Comparison of ENCODE assay signal across 23 cellular contexts in the genomic region with DNA sequence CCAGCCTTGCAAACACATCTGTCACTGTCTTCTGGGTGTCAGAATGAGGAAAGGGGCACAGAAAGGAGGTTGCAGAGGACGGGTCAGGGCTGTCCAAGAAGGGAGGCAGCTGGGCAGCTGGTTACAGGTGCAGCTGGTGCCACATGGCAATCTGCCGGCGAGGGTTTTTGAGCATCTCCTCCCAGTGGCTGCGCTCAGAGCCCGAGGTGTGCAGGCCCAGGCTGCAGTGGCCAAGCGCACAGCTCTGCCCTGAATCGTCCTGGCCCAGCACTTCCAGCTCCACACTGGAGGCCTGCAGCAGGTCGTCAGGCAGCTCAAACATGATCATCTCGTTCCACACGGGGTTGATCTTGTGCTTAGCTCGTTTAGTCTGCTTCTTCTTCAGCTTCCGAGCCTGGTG. TPM values are rescaled to one million over a fixed set of nuclear protein-coding genes. Genes with fewer than 3 reads are reported as not detected.
"Had no signal": no experiment of that assay in that cellular context is flagged by ENCODE, and none has a peak within 500 bp of the region (broad histone marks: within the 10 kb centered on the region; RNA-seq: fewer than 3 reads in every experiment).

No MANE protein-coding gene starts in this region.

- H3K27ac ChIP-seq: HL-60, RWPE1 had no signal

- DNase-seq: KBM-7; MG63; NCI-H1092; NCI-H1105 treated with DMSO at 0.1 percent for 48 hours; NCI-H1417 treated with DMSO at 0.1 percent for 48 hours; NCI-H146; NCI-H1694 treated with DMSO at 0.1 percent for 48 hours; NCI-H1930; NCI-H2081; NCI-H2107; NCI-H2227 treated with DMSO at 0.1 percent for 48 hours; NCI-H526 treated with DMSO at 0.1 percent for 48 hours; NCI-H748 treated with DMSO at 0.1 percent for 48 hours; NK-92 treated with Interleukin-12 subunit alpha and Interleukin-12 subunit beta, amount 100 ng/mL, for 24 hours; PC-3; SHP77; SK-N-SH; SW 1271 had no signal

- H3K9me2 ChIP-seq: SK-N-SH had no signal

- H3K27me3 ChIP-seq: MG63 had no signal

- H3K4me3 ChIP-seq: MG63 had no signal

- H3K4me2 ChIP-seq: SK-N-SH had no signal

- H3K36me3 ChIP-seq: MG63 had no signal

- H3K9me3 ChIP-seq: MG63, SK-N-SH had no signal

RNA-seq across cellular contexts. Expression of a gene that starts 42.2 kb away (rescaled TPM):
- total RNA-seq: LHCN-M2, NCI-H460, OCI-LY7, PC-3 had no signal
- polyA plus RNA-seq: SK-N-SH had no signal
